8 cellular contexts compared by ENCODE assay signal in the genomic region with DNA sequence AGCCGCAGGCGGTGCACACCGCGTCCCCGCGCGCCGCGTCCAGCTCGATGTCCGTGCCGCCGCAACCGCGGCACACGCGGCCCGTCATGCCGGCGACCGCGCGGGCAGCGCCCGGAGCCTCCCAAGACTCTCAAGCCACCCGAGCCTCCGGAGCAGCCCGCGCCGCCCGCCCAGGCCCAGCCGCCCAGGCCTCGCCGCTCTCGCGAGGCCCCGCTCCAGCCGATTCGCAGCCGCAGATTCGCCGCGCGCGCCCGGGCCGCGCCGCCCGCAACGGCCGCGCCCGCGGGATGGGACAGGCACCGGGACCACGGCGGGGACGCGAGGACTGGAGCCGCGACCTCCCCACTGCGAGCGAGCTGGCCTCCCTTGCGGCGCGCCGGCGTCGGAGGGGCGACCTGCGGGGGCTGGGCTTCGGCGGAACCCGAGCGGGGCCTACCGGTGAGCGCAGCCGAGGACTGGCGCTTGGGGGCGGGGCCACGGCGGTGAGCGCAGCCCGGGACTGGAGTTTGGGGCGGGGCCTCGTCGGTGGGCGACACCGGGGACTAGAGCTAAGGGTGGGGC. TPM values are rescaled to one million over a fixed set of nuclear protein-coding genes. Genes with fewer than 3 reads are reported as not detected.
DNase-seq lines count a peak whose midpoint lies in the region; ATAC-seq lines count a peak whose summit lies in the region.

TSS of gene BRF1 (minus strand) at position 460 of the 561 bp plus-strand sequence. CDS start at position 88, 372 bp downstream.

- peak within 1 kb of the TSS; percentile 73 for H2BK120ac ChIP-seq in mesenchymal stem cell (ENCODE audit: low read depth, low read length)

- peak within 1 kb of the TSS; percentile 85 to 88 for H3K27ac Mint-ChIP-seq in effector memory CD8-positive, alpha-beta T cell

- H2BK12ac ChIP-seq in mesenchymal stem cell (ENCODE audit: low read length in 2 of 2) = peak within 1 kb of the TSS; percentile 59 to 63

- H3K79me1 ChIP-seq in mesenchymal stem cell (replicated peaks; ENCODE audit: low read length, poor library complexity, severe bottlenecking) = peaks cover 21% of the 10 kb centered on the region

- peak; percentile 91 for ATAC-seq in GM19324 (IDR thresholded peaks at IDR 0.05; ENCODE audit: low FRiP score, unreplicated experiment)
- peak; percentile 70 for ATAC-seq in HG03457 (IDR thresholded peaks at IDR 0.05; ENCODE audit: unreplicated experiment)
- peak; percentile 86 for ATAC-seq in effector memory CD8-positive, alpha-beta T cell (replicated peaks)

- peak within 1 kb of the TSS; percentile 88 to 99 (median 94) for H3K4me2 ChIP-seq in BLaER1 treated with 17β-estradiol and CSF1 and Interleukin-3, amounts not matched to agents 10 nM and 100 nM
- H3K4me2 ChIP-seq in mesenchymal stem cell (ENCODE audit: low read length, poor library complexity, severe bottlenecking) = peak within 1 kb of the TSS; percentile 90

- H4K91ac ChIP-seq in mesenchymal stem cell (ENCODE audit: low read length) = peak within 1 kb of the TSS; percentile 96

- peak within 1 kb of the TSS in 1 of 2 experiments; percentile 99 for H3K14ac ChIP-seq in mesenchymal stem cell (ENCODE audit: low read length in 2 of 2)

- no peak within 1 kb of the TSS for H2AK5ac ChIP-seq in mesenchymal stem cell (ENCODE audit: low read length, severe bottlenecking)

- H3K23ac ChIP-seq in mesenchymal stem cell (ENCODE audit: low read length in 2 of 2) = peak within 1 kb of the TSS in 1 of 2 experiments; percentile 98

- H3K36me3 ChIP-seq in BLaER1 treated with 17β-estradiol and CSF1 and Interleukin-3, amounts not matched to agents 10 nM and 100 nM = peaks cover 0 to 6% (median 0%) of the 10 kb centered on the region in 11 experiments; a peak in 2 of 22 replicates
- H3K36me3 ChIP-seq in mesenchymal stem cell (ENCODE audit: control insufficient read depth in 1 of 2, insufficient read depth in 2 of 2, low read depth in 1 of 2, low read length in 2 of 2) = peaks cover 0 to 5% of the 10 kb centered on the region in 2 experiments

- H3K4me1 Mint-ChIP-seq in effector memory CD8-positive, alpha-beta T cell (ENCODE audit: low read depth in 2 of 2) = peaks cover 20 to 22% of the 10 kb centered on the region in 2 donors

- peak within 1 kb of the TSS; percentile 96 to 98 for H3K4ac ChIP-seq in mesenchymal stem cell (ENCODE audit: low read depth in 1 of 2, low read length in 2 of 2)

- H3K9me3 ChIP-seq in BLaER1 treated with 17β-estradiol and CSF1 and Interleukin-3, amounts not matched to agents 10 nM and 100 nM (replicated peaks in 1 of 11) = peaks cover 0 to 6% (median 0%) of the 10 kb centered on the region in 11 experiments; a peak in 4 of 22 replicates
- H3K9me3 ChIP-seq in mesenchymal stem cell (ENCODE audit: control insufficient read depth, low read length) = no peaks in the 10 kb centered on the region

- H2BK5ac ChIP-seq in mesenchymal stem cell (ENCODE audit: low read depth, low read length, poor library complexity, severe bottlenecking) = peak within 1 kb of the TSS; percentile 92

- peak within 1 kb of the TSS; percentile 87 to 97 (median 95) for H3K9ac ChIP-seq in BLaER1 treated with 17β-estradiol and CSF1 and Interleukin-3, amounts not matched to agents 10 nM and 100 nM
- peak within 1 kb of the TSS; percentile 91 for H3K9ac ChIP-seq in mesenchymal stem cell (ENCODE audit: low read length)

- H3K36me3 Mint-ChIP-seq in effector memory CD8-positive, alpha-beta T cell (ENCODE audit: insufficient read depth) = peaks cover 25% of the 10 kb centered on the region

- no peaks in the 10 kb centered on the region for H3K9me3 Mint-ChIP-seq in effector memory CD8-positive, alpha-beta T cell

- peak within 1 kb of the TSS; percentile 70 to 94 (median 88) for H3K4me3 ChIP-seq in BLaER1 treated with 17β-estradiol and CSF1 and Interleukin-3, amounts not matched to agents 10 nM and 100 nM
- H3K4me3 ChIP-seq in mesenchymal stem cell (ENCODE audit: insufficient read depth in 1 of 2, low read depth in 1 of 2, low read length in 2 of 2) = peak within 1 kb of the TSS; percentile 93 to 99

- no peaks in the 10 kb centered on the region for H3K27me3 ChIP-seq in BLaER1 treated with 17β-estradiol and CSF1 and Interleukin-3, amounts not matched to agents 10 nM and 100 nM
- no peaks in the 10 kb centered on the region for H3K27me3 ChIP-seq in mesenchymal stem cell (ENCODE audit: control insufficient read depth in 1 of 2, insufficient read depth in 1 of 2, low read length in 2 of 2)

- 1% methylated on average over 67 of the region's 90 CpGs for WGBS in mesenchymal stem cell

- peak within 1 kb of the TSS; percentile 99 for H2BK15ac ChIP-seq in mesenchymal stem cell (ENCODE audit: low read depth, poor library complexity, severe bottlenecking)

- H3K18ac ChIP-seq in mesenchymal stem cell (ENCODE audit: low read depth in 1 of 2, low read length in 2 of 2) = peak within 1 kb of the TSS; percentile 97 to 99

- H3K27ac ChIP-seq in BLaER1 treated with 17β-estradiol and CSF1 and Interleukin-3, amounts not matched to agents 10 nM and 100 nM = peak within 1 kb of the TSS; percentile 84 to 96 (median 92)
- peak within 1 kb of the TSS; percentile 81 for H3K27ac ChIP-seq in mesenchymal stem cell (ENCODE audit: low read length, poor library complexity, severe bottlenecking)

- peak within 1 kb of the TSS; percentile 80 to 85 for H3K4me3 Mint-ChIP-seq in effector memory CD8-positive, alpha-beta T cell

- H3K4me1 ChIP-seq in BLaER1 treated with 17β-estradiol and CSF1 and Interleukin-3, amounts not matched to agents 10 nM and 100 nM = peaks cover 42 to 68% (median 53%) of the 10 kb centered on the region in 10 experiments
- peaks cover 16% of the 10 kb centered on the region for H3K4me1 ChIP-seq in mesenchymal stem cell (ENCODE audit: control insufficient read depth, insufficient read depth, low read depth, low read length)

- peak within 1 kb of the TSS; percentile 98 for H2AFZ ChIP-seq in mesenchymal stem cell (ENCODE audit: low read depth, low read length)

- peak; percentile 82 for DNase-seq in NK-92 treated with Interleukin-12 subunit alpha and Interleukin-12 subunit beta, amount 100 ng/mL, for 24 hours (lab: John Stamatoyannopoulos, UW)
- DNase-seq in activated CD8-positive, alpha-beta memory T cell treated with anti-CD3 and anti-CD28 coated beads for 4 hours (ENCODE audit: low read depth in 2 of 2) = peak; percentile 92 to 95
- DNase-seq in effector memory CD8-positive, alpha-beta T cell = peak; percentile 96 to 97 (median 97)
- DNase-seq in mesenchymal stem cell = peak; percentile 95
- DNase-seq in stimulated activated CD8-positive, alpha-beta memory T cell treated with anti-CD3 and anti-CD28 coated beads, Interleukin-12 subunit alpha, Interleukin-12 subunit beta, amount 100 ng/mL, for 4 hours (ENCODE audit: low read depth) = peak; percentile 97

- peaks cover 8 to 48% (median 25%) of the 10 kb centered on the region in 11 experiments; a peak in 19 of 22 replicates for H4K20me1 ChIP-seq in BLaER1 treated with 17β-estradiol and CSF1 and Interleukin-3, amounts not matched to agents 10 nM and 100 nM

- peak within 1 kb of the TSS; percentile 91 for H4K8ac ChIP-seq in mesenchymal stem cell (ENCODE audit: low read length)

- no peaks in the 10 kb centered on the region for H3K27me3 Mint-ChIP-seq in effector memory CD8-positive, alpha-beta T cell

RNA-seq across cellular contexts. Expression of gene BRF1, which starts in this region (rescaled TPM):
- 11.5 TPM for polyA plus RNA-seq in mesenchymal stem cell (2013, experiment 1 of 2)
- 11.0 TPM for polyA plus RNA-seq in mesenchymal stem cell (2013, experiment 2 of 2)

Comparison
In these comparisons a context has a peak if more than half of its experiments do, and no peak if none do; other contexts are left out.
1. Peak in every context shown above with its lines: DNase-seq, ATAC-seq, H3K4me3 ChIP-seq and H3K27ac ChIP-seq.